14 cellular contexts compared by ENCODE assay signal in genomic region chr10:122298206-122298597, GRCh38. TPM values are rescaled to one million over a fixed set of nuclear protein-coding genes. Genes with fewer than 3 reads are reported as not detected.
"Had no signal": no experiment of that assay in that cellular context is flagged by ENCODE, and none has a peak within 500 bp of the region (broad histone marks: within the 10 kb centered on the region; RNA-seq: fewer than 3 reads in every experiment).

No MANE protein-coding gene starts in this region.

- H3K4me2 ChIP-seq: neural progenitor cell had no signal

- H3K27ac ChIP-seq: colonic mucosa, heart left ventricle, neural progenitor cell, pancreas, thoracic aorta, transverse colon had no signal

- H3K4me3 ChIP-seq: colonic mucosa, lung, neural progenitor cell had no signal

- H2AFZ ChIP-seq: neural progenitor cell had no signal

- H3K4me1 ChIP-seq: colonic mucosa had no signal

- H3K9ac ChIP-seq: neural progenitor cell had no signal

- H3K27me3 ChIP-seq: colonic mucosa, dorsolateral prefrontal cortex, heart left ventricle, neural progenitor cell, pancreas, transverse colon had no signal

- H3K9me3 ChIP-seq: colonic mucosa, heart left ventricle, pancreas, thoracic aorta, transverse colon had no signal

- H3K36me3 ChIP-seq: colonic mucosa, heart left ventricle, neural progenitor cell, pancreas, thoracic aorta, transverse colon had no signal

RNA-seq across cellular contexts. Expression of gene BTBD16, which starts 27.1 kb away (rescaled TPM):
- total RNA-seq: fibroblast of lung; frontal cortex; left ventricle myocardium superior; natural killer cell treated with Interleukin-12 subunit alpha and Interleukin-12 subunit beta and Interleukin-15 and Interleukin-18, amount 100 ng/mL, for 72 hours; progenitor cell of endocrine pancreas; subcutaneous adipose tissue; thoracic aorta; transverse colon had no signal
- polyA plus RNA-seq: fibroblast of lung, heart left ventricle had no signal
